Comparison of ENCODE assay signal across 27 cellular contexts in genomic region chr20:37120497-37120896, GRCh38. TPM values are rescaled to one million over a fixed set of nuclear protein-coding genes. Genes with fewer than 3 reads are reported as not detected.
DNase-seq lines count a peak whose midpoint lies in the region; ATAC-seq, FAIRE-seq and TF ChIP-seq lines count a peak whose summit lies in the region.
"Had no signal": no experiment of that assay in that cellular context is flagged by ENCODE, and none has a peak within 500 bp of the region (broad histone marks: within the 10 kb centered on the region; RNA-seq: fewer than 3 reads in every experiment).

No MANE protein-coding gene starts in this region.

- H3K4me2 ChIP-seq in GM23338 (no peak overlapping the region), H1 (ENCODE audit: insufficient read depth in 1 of 2, low read depth in 2 of 2, low read length in 2 of 2) (no peak overlapping the region)
- H3K4me2 ChIP-seq: BLaER1 had no signal

- no peak overlapping the region for H2BK12ac ChIP-seq in H1 (ENCODE audit: low read depth, low read length)

- H2AFZ ChIP-seq in GM23338, result peak overlapping the region; percentile 15; the same call in 1 of the 2 replicates
- H2AFZ ChIP-seq in H1 (ENCODE audit: low read length), result peak overlapping the region; percentile 5; the same call in 1 of the 2 replicates

- H3K9me3 Mint-ChIP-seq in GM23338, result peaks cover 14% of the 10 kb centered on the region
- H3K9me3 Mint-ChIP-seq in CD8-positive, alpha-beta memory T cell, result no peaks in the 10 kb centered on the region
- H3K9me3 Mint-ChIP-seq: CD4-positive, alpha-beta memory T cell had no signal

- H2BK20ac ChIP-seq in H1 (ENCODE audit: low read length), result no peak overlapping the region

- no peaks in the 10 kb centered on the region for H3K79me2 ChIP-seq in GM23338 (replicated peaks; ENCODE audit: insufficient read depth)
- no peaks in the 10 kb centered on the region for H3K79me2 ChIP-seq in H1 (ENCODE audit: control insufficient read depth in 1 of 2, insufficient read depth in 2 of 2, low read length in 2 of 2)

- H3K9ac ChIP-seq in H1 (replicated peaks in 1 of 4; ENCODE audit: extremely low read depth in 1 of 4, low read depth in 3 of 4, low read length in 3 of 4), result no peak overlapping the region
- H3K9ac ChIP-seq: BLaER1 had no signal

- H3K18ac ChIP-seq in H1 (ENCODE audit: extremely low read depth, low read length), result no peak overlapping the region

- no peak overlapping the region for H2AK5ac ChIP-seq in H1 (ENCODE audit: low read depth, low read length)

- no peak overlapping the region for H3K27ac Mint-ChIP-seq in GM23338
- no peak overlapping the region for H3K27ac Mint-ChIP-seq in CD8-positive, alpha-beta memory T cell
- H3K27ac Mint-ChIP-seq: CD4-positive, alpha-beta memory T cell; CD4-positive, CD25-positive, alpha-beta regulatory T cell had no signal

- no peaks in the 10 kb centered on the region for H3K9me2 ChIP-seq in GM23338 (ENCODE audit: insufficient read depth)

- no peak for TF ChIP-seq EP300 in H1 (IDR thresholded peaks at IDR 0.05; ENCODE audit: borderline replicate concordance in 1 of 2, low read depth in 2 of 2, low read length in 2 of 2)

- peak; percentile 29; the same call in 1 of the 3 replicates for ATAC-seq in GM23338
- ATAC-seq: GM12878 had no signal

- no peaks in the 10 kb centered on the region for H3K79me1 ChIP-seq in H1 (ENCODE audit: low read depth, low read length)

- H2BK15ac ChIP-seq in H1 (ENCODE audit: low read length), result no peak overlapping the region

- H3K14ac ChIP-seq in H1 (ENCODE audit: insufficient read length), result no peak overlapping the region

- no peak overlapping the region for H2BK5ac ChIP-seq in H1 (ENCODE audit: low read depth, low read length)

- 95% methylated on average over 4 of the region's 4 CpGs; no CpG with 5 or more reads in 1 of the 2 experiments for whole genome bisulfite sequencing in H1 (ENCODE audit: extremely low coverage in 1 of 2, insufficient coverage in 1 of 2, insufficient read length in 1 of 2, insufficient replicate concordance in 2 of 2, low coverage in 1 of 2, low lambda C conversion rate in 2 of 2, missing lambda C conversion rate in 1 of 2), 2 experiments
- 30 to 38% methylated on average over 4 of the region's 4 CpGs for WGBS in thyroid gland, 2 donors

- H3K23ac ChIP-seq in H1 (ENCODE audit: insufficient read length), result no peak overlapping the region

- TF ChIP-seq CTCF in GM23338 (conservative IDR thresholded peaks at IDR 0.05; ENCODE audit: low read depth in 2 of 2) (no peak), H1 (IDR thresholded peaks at IDR 0.05; ENCODE audit: control extremely low read depth in 1 of 3, insufficient read depth in 1 of 3, low read depth in 1 of 3, low read length in 3 of 3) (no peak), thyroid gland (IDR thresholded peaks at IDR 0.05) (no peak)

- no peaks in the 10 kb centered on the region for H3K4me1 Mint-ChIP-seq in GM23338
- no peaks in the 10 kb centered on the region for H3K4me1 Mint-ChIP-seq in CD8-positive, alpha-beta memory T cell
- H3K4me1 Mint-ChIP-seq: CD4-positive, alpha-beta memory T cell; CD4-positive, CD25-positive, alpha-beta regulatory T cell had no signal

- peaks cover 4% of the 10 kb centered on the region for H3K36me3 Mint-ChIP-seq in GM23338 (ENCODE audit: low read depth)
- H3K36me3 Mint-ChIP-seq in CD8-positive, alpha-beta memory T cell, result no peaks in the 10 kb centered on the region
- H3K36me3 Mint-ChIP-seq: CD14-positive monocyte; CD4-positive, alpha-beta memory T cell; CD4-positive, CD25-positive, alpha-beta regulatory T cell had no signal

- peaks cover 4% of the 10 kb centered on the region for H3K27me3 Mint-ChIP-seq in GM23338 (ENCODE audit: insufficient read depth, low read depth, poor library complexity)
- H3K27me3 Mint-ChIP-seq in CD8-positive, alpha-beta memory T cell, result no peaks in the 10 kb centered on the region
- H3K27me3 Mint-ChIP-seq: CD4-positive, alpha-beta memory T cell had no signal

- H4K20me1 ChIP-seq in GM23338 (replicated peaks; ENCODE audit: insufficient read depth) (no peaks in the 10 kb centered on the region), H1 (replicated peaks in 1 of 2; ENCODE audit: control insufficient read depth in 1 of 2, insufficient read depth in 2 of 2, low read length in 2 of 2) (no peaks in the 10 kb centered on the region)
- H4K20me1 ChIP-seq: BLaER1 had no signal

- H3K9me3 ChIP-seq in H1 (ENCODE audit: insufficient read depth in 2 of 2, low read depth in 1 of 2, low read length in 1 of 2) (peaks cover 2 to 5% of the 10 kb centered on the region in 2 experiments; a peak in 2 of 4 replicates), thyroid gland (no peaks in the 10 kb centered on the region)
- H3K9me3 ChIP-seq in CD8-positive, alpha-beta memory T cell (ENCODE audit: low read length), result no peaks in the 10 kb centered on the region
- H3K9me3 ChIP-seq: BE2C, Caco-2 had no signal

- intact Hi-C loops in thyroid gland (cut with DNase I), result no loop called here

- TF ChIP-seq RAD21 in H1 (IDR thresholded peaks at IDR 0.05 in 1 of 2, conservative IDR thresholded peaks at IDR 0.05 in 1 of 2; ENCODE audit: low read depth in 2 of 2, low read length in 2 of 2), result no peak

- no peak overlapping the region for H4K8ac ChIP-seq in H1 (ENCODE audit: extremely low read depth, insufficient read depth, low read length)

- TF ChIP-seq POLR2A in H1 (IDR thresholded peaks at IDR 0.05; ENCODE audit: control extremely low read depth in 1 of 2, low read depth in 2 of 2, low read length in 2 of 2) (no peak), thyroid gland (IDR thresholded peaks at IDR 0.05) (no peak)

- H3K27ac ChIP-seq in GM23338 (ENCODE audit: low read depth), result no peak overlapping the region
- no peak overlapping the region for H3K27ac ChIP-seq in H1 (ENCODE audit: low read depth, low read length)
- peak overlapping the region; percentile 39 to 52 (median 50) for H3K27ac ChIP-seq in thyroid gland
- H3K27ac ChIP-seq in CD8-positive, alpha-beta memory T cell (ENCODE audit: low read depth, low read length), result no peak overlapping the region
- H3K27ac ChIP-seq: BLaER1 had no signal

- no peaks in the 10 kb centered on the region for H3F3A ChIP-seq in GM23338 (replicated peaks; ENCODE audit: low read depth)

- H3K56ac ChIP-seq in H1 (replicated peaks; ENCODE audit: insufficient read length, low read depth, low read length), result no peak overlapping the region

- CTCF ChIA-PET in H1 (lab: Charles Lee; ENCODE audit: partially characterized antibody), result interaction anchor here (1.1 to 1.8 kb wide), 2 partner anchors 39 to 72 kb away, joined by 3 to 6 read pairs; no protein-coding TSS in a partner anchor
- CTCF ChIA-PET in CD8-positive, alpha-beta memory T cell (lab: Charles Lee), result interaction anchor here (1.2 kb wide), 1 partner anchor 10 kb away, joined by 4 read pairs; no protein-coding TSS in a partner anchor

- H3K4me3 ChIP-seq in GM23338 (no peak overlapping the region), H1 (ENCODE audit: extremely low read depth in 1 of 4, insufficient read depth in 2 of 4, low read depth in 3 of 4, low read length in 4 of 4) (no peak overlapping the region), thyroid gland (replicated peaks in 1 of 3) (no peak overlapping the region)
- no peak overlapping the region for H3K4me3 ChIP-seq in CD8-positive, alpha-beta memory T cell (ENCODE audit: low read length)
- H3K4me3 ChIP-seq: BLaER1, GM12878 had no signal

- no peak overlapping the region for H3K4me3 Mint-ChIP-seq in GM23338
- no peak overlapping the region for H3K4me3 Mint-ChIP-seq in CD8-positive, alpha-beta memory T cell
- H3K4me3 Mint-ChIP-seq: CD14-positive monocyte; CD4-positive, alpha-beta memory T cell; CD4-positive, CD25-positive, alpha-beta regulatory T cell had no signal

- POLR2A ChIA-PET in H1 (lab: Charles Lee; ENCODE audit: partially characterized antibody), result interaction anchor here (1.3 to 3.2 kb wide), 3 partner anchors 23 to 58 kb away, joined by 3 to 10 read pairs (median 4); partner anchors contain the start of gene RPN2
- POLR2A ChIA-PET in CD8-positive, alpha-beta memory T cell (lab: Charles Lee), result no interaction called here

- H4K91ac ChIP-seq in H1 (replicated peaks; ENCODE audit: insufficient read length, low read length), result no peak overlapping the region

- no peak overlapping the region for H4K5ac ChIP-seq in H1 (ENCODE audit: insufficient read length, low read depth, low read length)

- DNase-seq in GM23338 (ENCODE audit: low spot score) (no peak), NCI-H526 (lab: John Stamatoyannopoulos, UW) (peak; percentile 40 to 79), H1 (ENCODE audit: low read depth in 1 of 2, low spot score in 2 of 2) (no peak), thyroid gland (peak; percentile 17 to 38), iPS-NIHi7 (ENCODE audit: extremely low spot score) (no peak)
- no peak for DNase-seq in CD8-positive, alpha-beta memory T cell
- DNase-seq in activated naive CD4-positive, alpha-beta T cell (lab: John Stamatoyannopoulos, UW), result no peak
- DNase-seq: 8988T; ACHN; BE2C; C1 segment of cervical spinal cord; Caco-2; CD4-positive, alpha-beta memory T cell; CD4-positive, CD25-positive, alpha-beta regulatory T cell; DMS 273 treated with DMSO at 0.1 percent for 48 hours; DMS153; DMS53; DMS79; DND-41; EL; GDM1 had no signal

- H3K23me2 ChIP-seq in H1 (ENCODE audit: low read depth, low read length), result no peaks in the 10 kb centered on the region

- H2BK120ac ChIP-seq in H1 (replicated peaks; ENCODE audit: low read depth, low read length), result no peak overlapping the region

- H3K4ac ChIP-seq in H1 (replicated peaks; ENCODE audit: insufficient read length, low read depth, low read length), result no peak overlapping the region

- no peak for FAIRE-seq in H1 (lab: Jason Lieb, UNC)
- FAIRE-seq: A204.1, GM12878, GM12892, GM18507 had no signal

- H3K36me3 ChIP-seq in GM23338 (ENCODE audit: insufficient read depth), result no peaks in the 10 kb centered on the region
- no peaks in the 10 kb centered on the region for H3K36me3 ChIP-seq in H1 (ENCODE audit: control insufficient read depth in 2 of 4, insufficient read depth in 4 of 4, low read length in 3 of 4)
- no peaks in the 10 kb centered on the region for H3K36me3 ChIP-seq in thyroid gland
- no peaks in the 10 kb centered on the region for H3K36me3 ChIP-seq in CD8-positive, alpha-beta memory T cell (ENCODE audit: insufficient read depth, low read length)
- H3K36me3 ChIP-seq: BE2C, BLaER1 had no signal

- H3K4me1 ChIP-seq in GM23338 (ENCODE audit: insufficient read depth) (no peaks in the 10 kb centered on the region), H1 (replicated peaks in 1 of 4; ENCODE audit: control insufficient read depth in 3 of 4, insufficient read depth in 4 of 4, low read length in 3 of 4) (no peaks in the 10 kb centered on the region), thyroid gland (peaks cover 25 to 28% of the 10 kb centered on the region in 2 donors)
- H3K4me1 ChIP-seq in CD8-positive, alpha-beta memory T cell (ENCODE audit: insufficient read depth, low read length), result no peaks in the 10 kb centered on the region
- H3K4me1 ChIP-seq: BE2C, BLaER1, Caco-2 had no signal

- H3K27me3 ChIP-seq in GM23338 (ENCODE audit: insufficient read depth) (no peaks in the 10 kb centered on the region), H1 (replicated peaks in 1 of 4; ENCODE audit: control insufficient read depth in 3 of 4, extremely low read depth in 1 of 4, insufficient read depth in 3 of 4, low read length in 3 of 4) (no peaks in the 10 kb centered on the region), thyroid gland (no peaks in the 10 kb centered on the region)
- H3K27me3 ChIP-seq in CD8-positive, alpha-beta memory T cell (ENCODE audit: insufficient read depth, low read length, poor library complexity, severe bottlenecking), result no peaks in the 10 kb centered on the region
- H3K27me3 ChIP-seq: BE2C, BLaER1 had no signal

RNA-seq across cellular contexts. Expression of gene RBL1, which starts 24.7 kb away (rescaled TPM):
- total RNA-seq in GM23338 (2014; rRNA removed; shearing (Covaris generic)), result 8.5 and 12.6 TPM in 2 replicates
- polyA plus RNA-seq in GM23338 (2016; fragmentation: Nextera tagmentation; extraction: Ambion mirVana) (4.6 and 6.4 TPM in 2 replicates), H1 (2011; rRNA removed) (2.7 and 3.2 TPM in 2 replicates)
- 12.3 and 13.3 TPM in 2 replicates for total RNA-seq in H1 (2021; fragmentation: NEBNext Ultra II Directional; extraction: Animal tissue kit (Norgen Biotek cat#: 25700))
- polyA plus RNA-seq in H1 (2011; cell fraction: cytosol; rRNA removed), result 4.8 TPM
- 5.0 TPM for polyA plus RNA-seq in H1 (2011; cell fraction: nucleus; rRNA removed)
- polyA plus RNA-seq in H1 (2012, experiment 1 of 2), result 3.8 to 6.5 TPM (median 4.5 TPM) in 4 replicates
- polyA plus RNA-seq in H1 (2012, experiment 2 of 2), result 0.28 TPM
- polyA plus RNA-seq in H1 (2013, experiment 1 of 2), result 4.8 TPM
- polyA plus RNA-seq in H1 (2013, experiment 2 of 2), result 5.7 TPM
- 7.2 and 8.2 TPM in 2 replicates for polyA minus RNA-seq in H1 (2011; rRNA and poly(A)+ RNA removed)
- polyA minus RNA-seq in H1 (2011; cell fraction: cytosol; rRNA and poly(A)+ RNA removed), result 5.9 TPM
- polyA minus RNA-seq in H1 (2011; cell fraction: nucleus; rRNA and poly(A)+ RNA removed), result 49.9 TPM
- 10 to 100 TPM in 1 of 4 donors, 1 to 10 TPM in 3; 6.4 to 12.1 (median 7.1) TPM for total RNA-seq in thyroid gland
- 10 to 100 TPM; 44.0 to 45.0 TPM for total RNA-seq in CD8-positive, alpha-beta memory T cell
- polyA plus RNA-seq in CD8-positive, alpha-beta memory T cell, result 13.7 TPM

RNA-seq across cellular contexts. Expression of gene RPN2, which starts 58.6 kb away (rescaled TPM):
- 267 and 302 TPM in 2 replicates for total RNA-seq in GM23338 (2014; rRNA removed; shearing (Covaris generic))
- polyA plus RNA-seq in GM23338 (2016; fragmentation: Nextera tagmentation; extraction: Ambion mirVana) (244 TPM in 2 replicates), H1 (2011; rRNA removed) (299 and 379 TPM in 2 replicates)
- total RNA-seq in H1 (2021; fragmentation: NEBNext Ultra II Directional; extraction: Animal tissue kit (Norgen Biotek cat#: 25700)), result 226 and 236 TPM in 2 replicates
- polyA plus RNA-seq in H1 (2011; cell fraction: cytosol; rRNA removed), result 314 TPM
- 372 TPM for polyA plus RNA-seq in H1 (2011; cell fraction: nucleus; rRNA removed)
- 206 to 251 TPM (median 231 TPM) in 4 replicates for polyA plus RNA-seq in H1 (2012, experiment 1 of 2)
- polyA plus RNA-seq in H1 (2012, experiment 2 of 2), result 85.9 TPM
- 637 TPM for polyA plus RNA-seq in H1 (2013, experiment 1 of 2)
- 621 TPM for polyA plus RNA-seq in H1 (2013, experiment 2 of 2)
- 508 and 613 TPM in 2 replicates for polyA minus RNA-seq in H1 (2011; rRNA and poly(A)+ RNA removed)
- polyA minus RNA-seq in H1 (2011; cell fraction: cytosol; rRNA and poly(A)+ RNA removed), result 251 TPM
- 176 TPM for polyA minus RNA-seq in H1 (2011; cell fraction: nucleus; rRNA and poly(A)+ RNA removed)
- 100 to 1,000 TPM; 175 to 342 (median 296) TPM for total RNA-seq in thyroid gland
- 100 to 1,000 TPM; 155 to 164 TPM for total RNA-seq in CD8-positive, alpha-beta memory T cell
- 281 TPM for polyA plus RNA-seq in CD8-positive, alpha-beta memory T cell

RNA-seq across cellular contexts. Expression of gene MROH8, which starts 58.9 kb away (rescaled TPM):
- 0.63 TPM in 1 of 2 replicates, not detected in the other for total RNA-seq in GM23338 (2014; rRNA removed; shearing (Covaris generic))
- 0.50 and 0.68 TPM in 2 replicates for polyA plus RNA-seq in GM23338 (2016; fragmentation: Nextera tagmentation; extraction: Ambion mirVana)
- total RNA-seq in H1 (2021; fragmentation: NEBNext Ultra II Directional; extraction: Animal tissue kit (Norgen Biotek cat#: 25700)), result 0.48 and 0.50 TPM in 2 replicates
- polyA plus RNA-seq in H1 (2011; rRNA removed), result 0.67 and 0.86 TPM in 2 replicates
- polyA plus RNA-seq in H1 (2011; cell fraction: cytosol; rRNA removed), result 1.2 TPM
- polyA plus RNA-seq in H1 (2011; cell fraction: nucleus; rRNA removed), result 0.86 TPM
- 0.33 to 1.8 TPM (median 0.95 TPM) in 4 replicates for polyA plus RNA-seq in H1 (2012, experiment 1 of 2)
- polyA plus RNA-seq in H1 (2012, experiment 2 of 2), result 0.29 TPM
- 0.39 TPM for polyA plus RNA-seq in H1 (2013, experiment 1 of 2)
- polyA plus RNA-seq in H1 (2013, experiment 2 of 2), result 0.52 TPM
- 1.6 and 1.9 TPM in 2 replicates for polyA minus RNA-seq in H1 (2011; rRNA and poly(A)+ RNA removed)
- polyA minus RNA-seq in H1 (2011; cell fraction: cytosol; rRNA and poly(A)+ RNA removed), result 1.1 TPM
- polyA minus RNA-seq in H1 (2011; cell fraction: nucleus; rRNA and poly(A)+ RNA removed), result 4.6 TPM
- total RNA-seq in thyroid gland, result 1 to 10 TPM; 2.3 to 7.5 (median 3.4) TPM
- 1 to 10 TPM; 1.6 to 3.0 TPM for total RNA-seq in CD8-positive, alpha-beta memory T cell
- 2.6 TPM for polyA plus RNA-seq in CD8-positive, alpha-beta memory T cell

Comparison
In these comparisons a context has a peak if more than half of its experiments do, and no peak if none do; other contexts are left out.
1. DNase-seq: peak in NCI-H526 (2 of 2) and thyroid gland (2 of 2); none in GM23338 (single experiment), H1 (0 of 2), CD8-positive, alpha-beta memory T cell (0 of 5), activated naive CD4-positive, alpha-beta T cell (0 of 4) and iPS-NIHi7 (single experiment).
2. H3K27ac ChIP-seq: peak in thyroid gland (3 of 3); none in GM23338 (single experiment), H1 (single experiment) and CD8-positive, alpha-beta memory T cell (single experiment).